6 cellular contexts compared by ENCODE assay signal in the genomic region with DNA sequence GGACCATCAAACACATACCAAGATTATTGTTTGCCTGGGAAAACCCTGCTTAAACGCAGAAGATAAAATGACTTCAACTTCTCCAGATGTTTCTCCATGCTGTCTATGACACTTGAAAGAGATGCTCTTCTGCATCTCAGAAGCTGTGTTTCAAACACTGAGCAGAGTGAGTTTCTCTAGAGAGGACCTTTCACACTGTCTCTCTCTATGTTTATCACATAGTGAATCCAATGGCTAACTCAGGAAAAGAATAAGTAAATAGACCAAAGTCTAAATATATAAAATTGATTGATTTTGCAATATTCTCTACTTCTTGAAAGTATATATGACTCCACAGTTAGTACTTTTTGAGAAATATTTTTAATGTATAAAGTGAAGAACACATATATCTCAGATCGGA.
"Had no signal": no experiment of that assay in that cellular context is flagged by ENCODE, and none has a peak within 500 bp of the region (broad histone marks: within the 10 kb centered on the region; RNA-seq: fewer than 3 reads in every experiment).

No MANE protein-coding gene starts in this region.

- H3K4me3 ChIP-seq: K562 had no signal

- ATAC-seq: K562 had no signal

- H3K27ac ChIP-seq: HL-60 had no signal

- DNase-seq: IMR-90, KBM-7, KG1 had no signal

- FAIRE-seq: HTR-8/SVneo, K562 had no signal
